Comparison of ENCODE assay signal across 10 cellular contexts in the genomic region with DNA sequence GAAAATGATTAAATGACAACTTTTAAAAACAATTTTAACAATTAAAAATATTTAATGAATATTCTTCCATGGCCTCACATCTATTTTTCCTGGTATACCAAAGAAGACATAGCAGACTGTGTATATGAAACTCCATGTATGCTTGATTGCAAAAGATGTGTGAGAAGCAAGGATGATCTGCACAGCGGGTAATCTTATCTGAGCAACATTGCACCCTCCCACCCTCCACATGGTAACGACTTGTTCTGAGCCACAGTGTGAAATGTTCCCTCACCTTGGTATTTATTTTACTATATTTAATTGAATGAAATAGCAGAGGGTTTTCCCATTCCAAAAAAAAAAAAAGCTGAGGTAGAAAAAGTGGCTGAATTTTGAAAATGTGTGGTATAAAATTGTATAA.
"Had no signal": no experiment of that assay in that cellular context is flagged by ENCODE, and none has a peak within 500 bp of the region (broad histone marks: within the 10 kb centered on the region; RNA-seq: fewer than 3 reads in every experiment).

No MANE protein-coding gene starts in this region.

- H3K4me3 ChIP-seq: GM23248, HAP-1, K562 had no signal

- H3K27ac ChIP-seq: GM23248, HL-60 had no signal

- ATAC-seq: HCT116, K562 had no signal

- H3K36me3 ChIP-seq: HAP-1 had no signal

- H2AFZ ChIP-seq: GM23248 had no signal

- H3K4me1 ChIP-seq: HAP-1 had no signal

- H3K9ac ChIP-seq: GM23248 had no signal

- H3K9me3 ChIP-seq: HAP-1 had no signal

- DNase-seq: GM23248, GOT3, H7, HFFc6, IMR-90, KG1 had no signal
